ENCODE assay signal across 11 cellular contexts in the genomic region with DNA sequence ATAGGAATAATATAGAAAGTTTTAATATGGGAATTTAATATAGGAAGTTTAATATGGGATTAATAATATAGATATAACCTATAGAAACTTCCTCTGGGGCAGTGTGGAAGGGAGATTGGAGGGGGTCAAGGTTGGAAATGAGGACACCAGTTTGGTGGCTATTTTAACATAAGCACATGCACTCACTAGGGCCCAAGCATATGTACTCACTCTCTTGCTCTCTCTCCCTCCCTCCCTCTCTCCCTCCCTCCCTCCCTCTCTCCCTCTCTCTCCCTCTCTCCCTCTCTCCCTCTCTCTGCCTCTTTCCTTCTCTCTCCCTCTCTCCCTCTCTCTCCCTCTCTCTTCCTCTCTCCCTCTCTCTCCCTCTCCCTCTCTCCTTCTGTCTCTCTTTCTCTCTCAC.
"Had no signal": no experiment of that assay in that cellular context is flagged by ENCODE, and none has a peak within 500 bp of the region (broad histone marks: within the 10 kb centered on the region; RNA-seq: fewer than 3 reads in every experiment).

No MANE protein-coding gene starts in this region.

- H3K4me3 ChIP-seq: GM23248, GM23338, HAP-1 had no signal

- H3K4me2 ChIP-seq: GM23338 had no signal

- H3K27ac ChIP-seq: GM23248 had no signal

- H3K4me3 Mint-ChIP-seq: GM23338, H9, HFFc6 had no signal

- H3K36me3 ChIP-seq: HAP-1 had no signal

- H3K4me1 ChIP-seq: HAP-1 had no signal

- FAIRE-seq: H1, H54 had no signal

- DNase-seq: GM23248, GOT3, H7, H9, HCEC 1CT, HFFc6 had no signal

- H3K27ac Mint-ChIP-seq: GM23338, H9, HFFc6 had no signal

- ATAC-seq: GM23338, HCT116 had no signal

- H2AFZ ChIP-seq: GM23248, GM23338 had no signal

- H3K9me3 ChIP-seq: HAP-1 had no signal

- H3K9ac ChIP-seq: GM23248 had no signal

- H3K4me1 Mint-ChIP-seq: GM23338, H9 had no signal
